13 cellular contexts compared by ENCODE assay signal in the genomic region with DNA sequence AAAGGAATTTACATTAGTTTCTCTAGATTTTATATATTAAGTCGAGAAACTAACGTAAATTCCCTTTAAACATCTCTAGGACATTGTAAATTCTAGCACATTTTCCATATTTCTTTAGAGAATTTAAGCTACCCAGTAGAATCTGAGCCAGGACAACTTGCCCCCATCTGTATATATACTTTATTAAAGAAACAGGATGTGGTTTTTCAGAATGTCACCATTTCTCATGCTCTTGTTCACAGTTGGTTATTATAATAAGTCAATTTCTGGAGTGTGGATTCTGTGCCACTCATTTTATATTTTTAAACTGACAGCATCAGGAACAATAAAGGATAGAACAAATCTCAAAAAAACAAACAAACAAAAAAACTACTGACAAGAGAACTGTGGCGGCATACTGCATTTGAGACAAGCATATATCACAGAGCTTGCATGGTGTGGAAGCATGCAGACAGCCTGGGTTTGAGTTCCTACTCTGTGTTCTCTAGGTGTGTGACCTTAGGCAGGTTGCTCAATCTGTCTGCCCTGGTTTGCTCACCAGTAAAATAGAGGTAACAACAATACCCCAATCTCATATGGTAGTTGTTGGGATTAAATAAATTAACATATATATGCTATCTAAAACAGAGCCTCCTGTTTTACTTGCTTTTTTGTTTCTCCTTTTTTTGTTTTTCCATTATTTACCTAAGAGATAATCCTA.
A peak's percentile ranks its signal among the peaks of the same experiment; 100 is the strongest.
DNase-seq lines count a peak whose midpoint lies in the region; ATAC-seq, FAIRE-seq and TF ChIP-seq lines count a peak whose summit lies in the region.
"Had no signal": no experiment of that assay in that cellular context is flagged by ENCODE, and none has a peak within 500 bp of the region (broad histone marks: within the 10 kb centered on the region; RNA-seq: fewer than 3 reads in every experiment).

No MANE protein-coding gene starts in this region.

- peaks cover 15% of the 10 kb centered on the region for H3K4me1 Mint-ChIP-seq in stimulated activated effector memory CD8-positive, alpha-beta T cell treated with anti-CD3 and anti-CD28 coated beads, Interleukin-12 subunit alpha, Interleukin-12 subunit beta, amount 100 ng/mL, for 72 hours

- in situ Hi-C loops in HepG2 (cut with HindIII; ENCODE audit: extremely low pct_ligation_motif_present, low pct_unique_long_range_greater_than_20kb) = no loop called here
- in situ Hi-C loops in astrocyte of the spinal cord (cut with HindIII; ENCODE audit: low sequenced_read_pairs) = no loop called here

- no peak overlapping the region for H3K4me3 Mint-ChIP-seq in stimulated activated effector memory CD8-positive, alpha-beta T cell treated with anti-CD3 and anti-CD28 coated beads, Interleukin-12 subunit alpha, Interleukin-12 subunit beta, amount 100 ng/mL, for 72 hours

- no peak overlapping the region for H3K4me2 ChIP-seq in HepG2 (ENCODE audit: low read depth, low read length)

- no peak overlapping the region for H2AFZ ChIP-seq in HepG2 (ENCODE audit: low read length)

- H3K27ac ChIP-seq in right lobe of liver = no peak overlapping the region
- H3K27ac ChIP-seq in HepG2 (ENCODE audit: extremely low read length, insufficient read depth, low read length) = no peak overlapping the region
- H3K27ac ChIP-seq: tibial nerve had no signal

- CTCF ChIA-PET in HepG2 (lab: Yijun Ruan, JAX; ENCODE audit: low intra/inter-chr PET ratio, low total read pairs) = no interaction called here

- no TSS peak for BruUV-seq in HepG2 (replicated peaks; lab: Mats Ljungman, UMichigan)

- peak overlapping the region; percentile 71 for H3K27ac Mint-ChIP-seq in stimulated activated effector memory CD8-positive, alpha-beta T cell treated with anti-CD3 and anti-CD28 coated beads, Interleukin-12 subunit alpha, Interleukin-12 subunit beta, amount 100 ng/mL, for 72 hours

- peaks cover 6% of the 10 kb centered on the region; the same call in 1 of the 2 replicates for H4K20me1 ChIP-seq in HepG2 (ENCODE audit: insufficient read depth, low read length)

- no peaks in the 10 kb centered on the region for H3K4me1 ChIP-seq in right lobe of liver
- no peaks in the 10 kb centered on the region for H3K4me1 ChIP-seq in HepG2 (ENCODE audit: insufficient read depth, low read length)

- intact Hi-C loops in right lobe of liver (cut with DNase I) = no loop called here
- intact Hi-C loops in HepG2 (cut with micrococcal nuclease; ENCODE audit: unreplicated experiment) = no loop called here

- TF ChIP-seq EP300 in HepG2 (IDR thresholded peaks at IDR 0.05; ENCODE audit: low read depth in 2 of 2, low read length in 2 of 2) (no peak), HepG2 (CRISPR knock-in tag; IDR thresholded peaks at IDR 0.05; ENCODE audit: borderline replicate concordance) (no peak)

- no peaks in the 10 kb centered on the region for H3K9me3 Mint-ChIP-seq in stimulated activated effector memory CD8-positive, alpha-beta T cell treated with anti-CD3 and anti-CD28 coated beads, Interleukin-12 subunit alpha, Interleukin-12 subunit beta, amount 100 ng/mL, for 72 hours

- TF ChIP-seq POLR2A in right lobe of liver (IDR thresholded peaks at IDR 0.05) (no peak), HepG2 (IDR thresholded peaks at IDR 0.05; ENCODE audit: insufficient read depth in 1 of 2, low read depth in 2 of 2, low read length in 2 of 2) (no peak)

- WGBS in right lobe of liver (ENCODE audit: insufficient coverage, low coverage, low lambda C conversion rate, missing lambda C conversion rate) = 86% methylated on average over 3 of the region's 3 CpGs
- 99% methylated on average over 3 of the region's 3 CpGs for WGBS in HepG2 (ENCODE audit: low lambda C conversion rate)

- no peak overlapping the region for H3K9ac ChIP-seq in HepG2 (ENCODE audit: insufficient read depth, low read depth, low read length)

- no peak for TF ChIP-seq RAD21 in HepG2 (CRISPR knock-in tag; IDR thresholded peaks at IDR 0.05)

- peaks cover 0 to 75% (median 26%) of the 10 kb centered on the region in 4 donors for H3K36me3 ChIP-seq in right lobe of liver
- H3K36me3 ChIP-seq in HepG2 (replicated peaks in 1 of 2; ENCODE audit: control insufficient read depth in 1 of 2, insufficient read depth in 2 of 2, low read length in 2 of 2) = peaks cover 23 to 80% of the 10 kb centered on the region in 2 experiments

- POLR2A ChIA-PET in HepG2 (lab: Yijun Ruan, JAX) = no interaction called here

- H3K79me2 ChIP-seq in HepG2 (ENCODE audit: insufficient read depth, low read length) = no peaks in the 10 kb centered on the region

- no peaks in the 10 kb centered on the region for H3K27me3 ChIP-seq in right lobe of liver
- no peaks in the 10 kb centered on the region for H3K27me3 ChIP-seq in HepG2 (ENCODE audit: control insufficient read depth in 1 of 2, insufficient read depth in 2 of 2, low read length in 2 of 2)
- H3K27me3 ChIP-seq: tibial nerve had no signal

- peaks cover 100% of the 10 kb centered on the region for H3K36me3 Mint-ChIP-seq in stimulated activated effector memory CD8-positive, alpha-beta T cell treated with anti-CD3 and anti-CD28 coated beads, Interleukin-12 subunit alpha, Interleukin-12 subunit beta, amount 100 ng/mL, for 72 hours

- H3K4me3 ChIP-seq in right lobe of liver (no peak overlapping the region), HepG2 (replicated peaks in 1 of 3; ENCODE audit: insufficient read depth in 1 of 3, low read depth in 2 of 3, low read length in 3 of 3) (no peak overlapping the region), astrocyte of the spinal cord (ENCODE audit: low read depth, low read length) (no peak overlapping the region)
- H3K4me3 ChIP-seq: tibial nerve had no signal

- ATAC-seq in right lobe of liver = peak; percentile 30 to 70 (median 46)
- no peak for ATAC-seq in HepG2
- ATAC-seq in HG03442 (IDR thresholded peaks at IDR 0.05; ENCODE audit: unreplicated experiment) = peak; percentile 57
- no peak for ATAC-seq in stimulated activated effector memory CD8-positive, alpha-beta T cell treated with anti-CD3 and anti-CD28 coated beads, Interleukin-12 subunit alpha, Interleukin-12 subunit beta, amount 100 ng/mL, for 72 hours

- no peaks in the 10 kb centered on the region for H3K9me3 ChIP-seq in right lobe of liver
- no peaks in the 10 kb centered on the region for H3K9me3 ChIP-seq in HepG2 (ENCODE audit: low read length)
- H3K9me3 ChIP-seq: tibial nerve had no signal

- DNase-seq in right lobe of liver (no peak), HepG2 (ENCODE audit: low spot score) (no peak), astrocyte of the spinal cord (ENCODE audit: low read depth, low spot score) (peak; percentile 34), GM10266 (ENCODE audit: extremely low spot score) (no peak), SHP77 (lab: John Stamatoyannopoulos, UW) (no peak), hepatic stellate cell (ENCODE audit: low spot score) (no peak)
- DNase-seq in stimulated activated effector memory CD8-positive, alpha-beta T cell treated with anti-CD3 and anti-CD28 coated beads, Interleukin-12 subunit alpha, Interleukin-12 subunit beta, amount 100 ng/mL, for 72 hours (ENCODE audit: low spot score in 2 of 2) = no peak
- DNase-seq: GF-D8, NCI-H1105 treated with DMSO at 0.1 percent for 48 hours had no signal

- FAIRE-seq in HepG2 (lab: Jason Lieb, UNC) = no peak
- FAIRE-seq: astrocyte, endothelial cell of umbilical vein had no signal

- no peak for TF ChIP-seq CTCF in right lobe of liver (IDR thresholded peaks at IDR 0.05)
- TF ChIP-seq CTCF in HepG2 (CRISPR knock-in tag; IDR thresholded peaks at IDR 0.05) = no peak
- no peak for TF ChIP-seq CTCF in astrocyte of the spinal cord (IDR thresholded peaks at IDR 0.05; ENCODE audit: low read depth, low read length)
- no peak for TF ChIP-seq CTCF in GM10266 (IDR thresholded peaks at IDR 0.05; ENCODE audit: control insufficient read depth, insufficient read depth, low read depth, missing control alignments)

TF ChIP-seq in HepG2, 621 proteins besides CTCF, POLR2A, EP300 and RAD21:
- TF ChIP-seq, protein P1, sequence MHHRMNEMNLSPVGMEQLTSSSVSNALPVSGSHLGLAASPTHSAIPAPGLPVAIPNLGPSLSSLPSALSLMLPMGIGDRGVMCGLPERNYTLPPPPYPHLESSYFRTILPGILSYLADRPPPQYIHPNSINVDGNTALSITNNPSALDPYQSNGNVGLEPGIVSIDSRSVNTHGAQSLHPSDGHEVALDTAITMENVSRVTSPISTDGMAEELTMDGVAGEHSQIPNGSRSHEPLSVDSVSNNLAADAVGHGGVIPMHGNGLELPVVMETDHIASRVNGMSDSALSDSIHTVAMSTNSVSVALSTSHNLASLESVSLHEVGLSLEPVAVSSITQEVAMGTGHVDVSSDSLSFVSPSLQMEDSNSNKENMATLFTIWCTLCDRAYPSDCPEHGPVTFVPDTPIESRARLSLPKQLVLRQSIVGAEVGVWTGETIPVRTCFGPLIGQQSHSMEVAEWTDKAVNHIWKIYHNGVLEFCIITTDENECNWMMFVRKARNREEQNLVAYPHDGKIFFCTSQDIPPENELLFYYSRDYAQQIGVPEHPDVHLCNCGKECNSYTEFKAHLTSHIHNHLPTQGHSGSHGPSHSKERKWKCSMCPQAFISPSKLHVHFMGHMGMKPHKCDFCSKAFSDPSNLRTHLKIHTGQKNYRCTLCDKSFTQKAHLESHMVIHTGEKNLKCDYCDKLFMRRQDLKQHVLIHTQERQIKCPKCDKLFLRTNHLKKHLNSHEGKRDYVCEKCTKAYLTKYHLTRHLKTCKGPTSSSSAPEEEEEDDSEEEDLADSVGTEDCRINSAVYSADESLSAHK (CRISPR knock-in tag; IDR thresholded peaks at IDR 0.05; ENCODE audit: borderline replicate concordance) = no peak
- TF ChIP-seq, protein P2, sequence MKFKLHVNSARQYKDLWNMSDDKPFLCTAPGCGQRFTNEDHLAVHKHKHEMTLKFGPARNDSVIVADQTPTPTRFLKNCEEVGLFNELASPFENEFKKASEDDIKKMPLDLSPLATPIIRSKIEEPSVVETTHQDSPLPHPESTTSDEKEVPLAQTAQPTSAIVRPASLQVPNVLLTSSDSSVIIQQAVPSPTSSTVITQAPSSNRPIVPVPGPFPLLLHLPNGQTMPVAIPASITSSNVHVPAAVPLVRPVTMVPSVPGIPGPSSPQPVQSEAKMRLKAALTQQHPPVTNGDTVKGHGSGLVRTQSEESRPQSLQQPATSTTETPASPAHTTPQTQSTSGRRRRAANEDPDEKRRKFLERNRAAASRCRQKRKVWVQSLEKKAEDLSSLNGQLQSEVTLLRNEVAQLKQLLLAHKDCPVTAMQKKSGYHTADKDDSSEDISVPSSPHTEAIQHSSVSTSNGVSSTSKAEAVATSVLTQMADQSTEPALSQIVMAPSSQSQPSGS (CRISPR knock-in tag; IDR thresholded peaks at IDR 0.05) = no peak
- TF ChIP-seq DPF2 (CRISPR knock-in tag; IDR thresholded peaks at IDR 0.05; ENCODE audit: borderline replicate concordance, low read depth) = no peak

Comparison
In these comparisons a context has a peak if more than half of its experiments do, and no peak if none do; other contexts are left out.
1. ATAC-seq: peak in right lobe of liver (4 of 4) and HG03442 (single experiment); none in HepG2 (single experiment) and stimulated activated effector memory CD8-positive, alpha-beta T cell treated with anti-CD3 and anti-CD28 coated beads, Interleukin-12 subunit alpha, Interleukin-12 subunit beta, amount 100 ng/mL, for 72 hours (single experiment).